9 cellular contexts compared by ENCODE assay signal in the genomic region with DNA sequence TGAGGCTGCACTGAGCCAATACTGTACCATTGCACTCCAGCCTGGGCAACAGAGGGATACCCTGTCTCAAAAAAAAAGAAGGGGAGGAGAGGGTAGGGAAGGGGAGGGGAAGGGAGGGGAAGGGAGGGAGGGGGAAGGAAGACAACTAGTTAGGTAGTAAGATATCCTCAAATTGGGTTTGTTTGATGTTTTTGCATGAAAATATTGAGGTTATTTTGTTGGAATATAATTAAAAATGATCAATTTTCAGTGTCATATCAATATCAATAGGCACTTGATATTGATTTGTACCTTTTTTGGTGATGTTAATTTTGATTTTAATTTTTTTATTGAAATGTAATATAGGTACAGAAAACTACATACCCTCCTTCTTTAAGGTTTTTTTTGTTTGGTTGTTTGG. TPM values are rescaled to one million over a fixed set of nuclear protein-coding genes. Genes with fewer than 3 reads are reported as not detected.
"Had no signal": no experiment of that assay in that cellular context is flagged by ENCODE, and none has a peak within 500 bp of the region (broad histone marks: within the 10 kb centered on the region; RNA-seq: fewer than 3 reads in every experiment).

No MANE protein-coding gene starts in this region.

- H3K4me3 ChIP-seq: GM12878 had no signal

- DNase-seq: GDM1, GF-D8 had no signal

- FAIRE-seq: G401.6, GM12878, GM12891, GM12892, GM18507, GM19239 had no signal

- ATAC-seq: GM12878 had no signal

RNA-seq across cellular contexts. Expression of a gene that starts 19.5 kb away (rescaled TPM):
- total RNA-seq: G401, GM12878 had no signal

RNA-seq across cellular contexts. Expression of a gene that starts 55.0 kb away (rescaled TPM):
- total RNA-seq: G401, GM12878 had no signal
